In the genomic region with DNA sequence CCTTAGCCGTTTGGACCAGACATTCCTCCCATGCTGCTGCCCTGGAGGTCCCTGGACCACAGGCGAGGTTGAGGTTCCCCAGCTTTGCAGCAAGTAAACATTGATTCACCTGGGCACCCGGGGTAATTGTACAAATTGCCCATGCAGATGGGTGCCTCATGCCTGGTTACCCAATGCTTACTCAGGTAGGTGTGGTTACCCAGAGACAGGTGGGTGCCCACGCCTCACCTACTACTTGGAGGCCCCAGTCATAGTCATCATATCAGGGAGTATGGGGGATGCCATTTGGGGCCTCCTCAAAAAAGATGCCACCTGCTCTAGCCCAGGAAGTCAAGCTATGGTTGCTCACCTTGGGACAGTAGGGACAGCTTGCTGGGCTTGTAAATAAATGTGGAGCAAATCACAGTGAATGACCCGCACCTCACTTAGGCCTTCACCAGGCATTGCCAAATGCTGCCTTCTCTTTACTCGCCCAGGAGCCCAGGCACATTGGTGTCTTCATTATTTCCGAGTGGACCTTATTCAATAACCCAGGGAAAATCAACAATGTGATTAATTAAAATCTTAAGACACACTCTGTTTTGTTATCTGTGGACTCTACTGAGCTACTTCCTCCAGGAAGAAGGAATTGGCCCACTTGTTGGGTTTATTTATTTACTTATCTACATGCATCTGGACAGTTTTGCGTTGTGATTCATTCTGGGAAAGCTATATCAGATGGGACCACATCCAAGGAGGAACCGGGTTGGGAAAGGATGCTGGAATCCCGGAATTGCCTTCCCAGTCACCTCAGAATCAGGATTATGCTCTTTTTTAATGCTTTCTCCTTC, we compare ENCODE assay signal across 1 cellular context.
TF ChIP-seq lines count a peak whose summit lies in the region.

No MANE protein-coding gene starts in this region.

TF ChIP-seq in SK-N-SH, 30 proteins besides CTCF, POLR2A, EP300 and RAD21 (continued from another document):
- TF ChIP-seq IRF3 (IDR thresholded peaks at IDR 0.05; ENCODE audit: low read depth, low read length) (no peak), NFIC (IDR thresholded peaks at IDR 0.05; ENCODE audit: borderline replicate concordance) (peak; percentile 99), YY1 (IDR thresholded peaks at IDR 0.05; ENCODE audit: low read depth) (no peak), JUND (IDR thresholded peaks at IDR 0.05) (peak; percentile 92), GABPA (IDR thresholded peaks at IDR 0.05; ENCODE audit: low read depth) (no peak), RFX5 (IDR thresholded peaks at IDR 0.05; ENCODE audit: low read length) (no peak), POLR2AphosphoS5 (IDR thresholded peaks at IDR 0.05; ENCODE audit: low read depth, low read length) (peak; percentile 73; the same call in 1 of the 2 replicates), RCOR1 (IDR thresholded peaks at IDR 0.05; ENCODE audit: low read length) (peak; percentile 63; the same call in 1 of the 2 replicates), FOSL2 (IDR thresholded peaks at IDR 0.05; ENCODE audit: borderline replicate concordance, low read depth) (peak; percentile 85), TCF12 (IDR thresholded peaks at IDR 0.05) (peak; percentile 90), USF1 (IDR thresholded peaks at IDR 0.05; ENCODE audit: borderline replicate concordance, low read depth) (no peak), FOXM1 (IDR thresholded peaks at IDR 0.05; ENCODE audit: low read depth) (no peak), MEF2A (IDR thresholded peaks at IDR 0.05; ENCODE audit: borderline replicate concordance, low read depth) (no peak; the same call in 1 of the 2 replicates), SMC3 (IDR thresholded peaks at IDR 0.05; ENCODE audit: low read depth, low read length) (no peak), FOXJ3 (CRISPR knock-in tag; IDR thresholded peaks at IDR 0.05) (no peak)
- TF ChIP-seq, protein P1, sequence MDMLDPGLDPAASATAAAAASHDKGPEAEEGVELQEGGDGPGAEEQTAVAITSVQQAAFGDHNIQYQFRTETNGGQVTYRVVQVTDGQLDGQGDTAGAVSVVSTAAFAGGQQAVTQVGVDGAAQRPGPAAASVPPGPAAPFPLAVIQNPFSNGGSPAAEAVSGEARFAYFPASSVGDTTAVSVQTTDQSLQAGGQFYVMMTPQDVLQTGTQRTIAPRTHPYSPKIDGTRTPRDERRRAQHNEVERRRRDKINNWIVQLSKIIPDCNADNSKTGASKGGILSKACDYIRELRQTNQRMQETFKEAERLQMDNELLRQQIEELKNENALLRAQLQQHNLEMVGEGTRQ (IDR thresholded peaks at IDR 0.05; ENCODE audit: borderline replicate concordance, low read depth, low read length) = no peak
- TF ChIP-seq, protein P2, sequence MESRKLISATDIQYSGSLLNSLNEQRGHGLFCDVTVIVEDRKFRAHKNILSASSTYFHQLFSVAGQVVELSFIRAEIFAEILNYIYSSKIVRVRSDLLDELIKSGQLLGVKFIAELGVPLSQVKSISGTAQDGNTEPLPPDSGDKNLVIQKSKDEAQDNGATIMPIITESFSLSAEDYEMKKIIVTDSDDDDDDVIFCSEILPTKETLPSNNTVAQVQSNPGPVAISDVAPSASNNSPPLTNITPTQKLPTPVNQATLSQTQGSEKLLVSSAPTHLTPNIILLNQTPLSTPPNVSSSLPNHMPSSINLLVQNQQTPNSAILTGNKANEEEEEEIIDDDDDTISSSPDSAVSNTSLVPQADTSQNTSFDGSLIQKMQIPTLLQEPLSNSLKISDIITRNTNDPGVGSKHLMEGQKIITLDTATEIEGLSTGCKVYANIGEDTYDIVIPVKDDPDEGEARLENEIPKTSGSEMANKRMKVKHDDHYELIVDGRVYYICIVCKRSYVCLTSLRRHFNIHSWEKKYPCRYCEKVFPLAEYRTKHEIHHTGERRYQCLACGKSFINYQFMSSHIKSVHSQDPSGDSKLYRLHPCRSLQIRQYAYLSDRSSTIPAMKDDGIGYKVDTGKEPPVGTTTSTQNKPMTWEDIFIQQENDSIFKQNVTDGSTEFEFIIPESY (IDR thresholded peaks at IDR 0.05; ENCODE audit: borderline replicate concordance, low read depth) = no peak
- TF ChIP-seq, protein P3, sequence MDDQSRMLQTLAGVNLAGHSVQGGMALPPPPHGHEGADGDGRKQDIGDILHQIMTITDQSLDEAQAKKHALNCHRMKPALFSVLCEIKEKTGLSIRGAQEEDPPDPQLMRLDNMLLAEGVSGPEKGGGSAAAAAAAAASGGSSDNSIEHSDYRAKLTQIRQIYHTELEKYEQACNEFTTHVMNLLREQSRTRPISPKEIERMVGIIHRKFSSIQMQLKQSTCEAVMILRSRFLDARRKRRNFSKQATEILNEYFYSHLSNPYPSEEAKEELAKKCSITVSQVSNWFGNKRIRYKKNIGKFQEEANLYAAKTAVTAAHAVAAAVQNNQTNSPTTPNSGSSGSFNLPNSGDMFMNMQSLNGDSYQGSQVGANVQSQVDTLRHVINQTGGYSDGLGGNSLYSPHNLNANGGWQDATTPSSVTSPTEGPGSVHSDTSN (IDR thresholded peaks at IDR 0.05) = peak; percentile 71
- TF ChIP-seq, protein P4, sequence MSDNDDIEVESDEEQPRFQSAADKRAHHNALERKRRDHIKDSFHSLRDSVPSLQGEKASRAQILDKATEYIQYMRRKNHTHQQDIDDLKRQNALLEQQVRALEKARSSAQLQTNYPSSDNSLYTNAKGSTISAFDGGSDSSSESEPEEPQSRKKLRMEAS (IDR thresholded peaks at IDR 0.05; ENCODE audit: low read depth) = peak; percentile 33; the same call in 1 of the 2 replicates
